In the genomic region with DNA sequence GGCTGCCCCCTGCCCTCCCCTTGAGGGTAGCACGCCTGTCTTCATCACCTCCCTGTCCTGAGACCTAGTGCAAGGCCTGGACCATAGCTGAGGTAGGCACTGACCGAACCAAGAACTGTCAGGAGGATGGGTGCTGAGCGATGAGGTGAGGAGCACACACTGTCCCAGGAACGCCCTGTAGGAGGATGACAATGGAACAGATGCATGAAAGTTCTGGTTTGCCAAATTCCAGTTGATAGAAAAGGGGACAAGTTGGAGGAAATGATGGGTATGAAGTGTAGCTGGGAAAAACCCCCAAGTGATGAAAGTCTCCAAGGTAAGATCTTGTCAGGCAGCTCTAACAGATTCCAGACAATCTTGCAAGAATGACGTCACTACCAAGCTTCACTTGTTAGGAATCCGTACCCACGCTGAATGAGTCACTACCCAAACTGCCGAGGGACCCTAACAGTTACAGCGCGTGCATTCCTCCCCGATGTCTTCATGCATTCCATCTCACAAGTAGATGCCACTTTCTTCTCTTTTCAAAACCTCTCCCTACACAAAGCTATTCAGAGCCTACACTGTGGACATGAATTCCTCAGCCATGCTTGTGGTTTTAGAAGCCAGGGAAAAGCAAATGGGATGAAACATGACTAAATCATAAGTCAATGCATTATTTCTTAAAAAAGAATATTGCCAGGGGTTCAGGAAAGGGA, we compare ENCODE assay signal across 9 cellular contexts. TPM values are rescaled to one million over a fixed set of nuclear protein-coding genes. Genes with fewer than 3 reads are reported as not detected.
DNase-seq lines count a peak whose midpoint lies in the region; ATAC-seq lines count a peak whose summit lies in the region.
"Had no signal": no experiment of that assay in that cellular context is flagged by ENCODE, and none has a peak within 500 bp of the region (broad histone marks: within the 10 kb centered on the region; RNA-seq: fewer than 3 reads in every experiment).

No MANE protein-coding gene starts in this region.

- no peak overlapping the region for H3K4me2 ChIP-seq in mesendoderm (ENCODE audit: low read length)

- H3K36me3 ChIP-seq in ectodermal cell (ENCODE audit: control insufficient read depth, insufficient read depth, low read length), result no peaks in the 10 kb centered on the region
- no peaks in the 10 kb centered on the region for H3K36me3 ChIP-seq in mesendoderm (ENCODE audit: control insufficient read depth, insufficient read depth, low read length)

- no peak overlapping the region for H3K23ac ChIP-seq in mesendoderm (ENCODE audit: low read length)

- H2AK5ac ChIP-seq in mesendoderm (ENCODE audit: low read length), result no peak overlapping the region

- H4K5ac ChIP-seq in mesendoderm (ENCODE audit: low read length), result no peak overlapping the region

- no peak overlapping the region for H3K9ac ChIP-seq in mesendoderm (ENCODE audit: low read length)

- H3K79me2 ChIP-seq in mesendoderm (ENCODE audit: control insufficient read depth, insufficient read depth, low read length), result no peaks in the 10 kb centered on the region

- no peaks in the 10 kb centered on the region for H3K4me1 ChIP-seq in ectodermal cell (ENCODE audit: control insufficient read depth, insufficient read depth, low read length)
- peaks cover 4% of the 10 kb centered on the region for H3K4me1 ChIP-seq in mesendoderm (ENCODE audit: control insufficient read depth, low read depth, low read length)

- DNase-seq in A172 (ENCODE audit: low spot score) (peak; percentile 100), M059J (ENCODE audit: low read depth) (peak; percentile 100), mesendoderm (peak; percentile 99), D341Med (ENCODE audit: low spot score) (no peak)
- DNase-seq: CD8-positive, alpha-beta T cell had no signal

- H2BK120ac ChIP-seq in mesendoderm (ENCODE audit: low read depth, low read length), result no peak overlapping the region

- H3K27ac ChIP-seq in ectodermal cell (ENCODE audit: insufficient read depth, low read depth, low read length, poor library complexity, severe bottlenecking) (peak overlapping the region; percentile 64), mesendoderm (ENCODE audit: low read depth, low read length) (peak overlapping the region; percentile 32)

- H3K4ac ChIP-seq in mesendoderm (ENCODE audit: low read depth, low read length), result no peak overlapping the region

- H3K79me1 ChIP-seq in mesendoderm (ENCODE audit: low read length), result no peaks in the 10 kb centered on the region

- H2BK5ac ChIP-seq in mesendoderm (ENCODE audit: low read length), result no peak overlapping the region

- ATAC-seq in HG03139 (IDR thresholded peaks at IDR 0.05; ENCODE audit: unreplicated experiment) (no peak), HG03196 (IDR thresholded peaks at IDR 0.05; ENCODE audit: unreplicated experiment) (no peak), GM21619 (IDR thresholded peaks at IDR 0.05; ENCODE audit: unreplicated experiment) (no peak)
- ATAC-seq: CD8-positive, alpha-beta T cell had no signal

- 68 to 75% methylated on average over 11 of the region's 11 CpGs for WGBS in ectodermal cell, 2 experiments
- WGBS in mesendoderm (ENCODE audit: extremely low coverage, insufficient coverage, low lambda C conversion rate), result no CpG with 5 or more reads among the region's 11 CpGs

- peak overlapping the region; percentile 42 for H3K18ac ChIP-seq in mesendoderm (ENCODE audit: low read length)

- H3K56ac ChIP-seq in mesendoderm (ENCODE audit: low read length), result no peak overlapping the region

- H2BK15ac ChIP-seq in mesendoderm (replicated peaks; ENCODE audit: low read depth), result no peak overlapping the region

- no peak overlapping the region for H3K4me3 ChIP-seq in ectodermal cell (ENCODE audit: insufficient read depth, low read depth, low read length)
- H3K4me3 ChIP-seq in mesendoderm (ENCODE audit: low read length), result no peak overlapping the region

- H3K27me3 ChIP-seq in ectodermal cell (ENCODE audit: control insufficient read depth, insufficient read depth, low read length, poor library complexity, severe bottlenecking) (no peaks in the 10 kb centered on the region), mesendoderm (ENCODE audit: insufficient read depth, low read length, poor library complexity) (no peaks in the 10 kb centered on the region)

- H3K9me3 ChIP-seq in ectodermal cell (ENCODE audit: control insufficient read depth, low read length), result no peaks in the 10 kb centered on the region

- H4K8ac ChIP-seq in mesendoderm (ENCODE audit: low read depth, low read length), result no peak overlapping the region

RNA-seq across cellular contexts. Expression of gene MRPL33, which starts 27.6 kb away (rescaled TPM):
- 228 and 237 TPM in 2 replicates for total RNA-seq in A172 (2014; rRNA removed; shearing (Covaris generic))
- 184 and 206 TPM in 2 replicates for total RNA-seq in M059J (2014; rRNA removed; shearing (Covaris generic))
- 101 TPM for polyA plus RNA-seq in ectodermal cell (2013, experiment 1 of 4)
- 116 TPM for polyA plus RNA-seq in ectodermal cell (2013, experiment 2 of 4)
- 98.7 TPM for polyA plus RNA-seq in ectodermal cell (2013, experiment 3 of 4)
- 116 TPM for polyA plus RNA-seq in ectodermal cell (2013, experiment 4 of 4)
- polyA plus RNA-seq in mesendoderm (2013, experiment 1 of 2), result 299 TPM
- 308 TPM for polyA plus RNA-seq in mesendoderm (2013, experiment 2 of 2)
